ENCODE assay signal across 9 cellular contexts in genomic region chr11:12174145-12175143, GRCh38.
A peak's percentile ranks its signal among the peaks of the same experiment; 100 is the strongest.
DNase-seq lines count a peak whose midpoint lies in the region; ATAC-seq and TF ChIP-seq lines count a peak whose summit lies in the region.
"Had no signal": no experiment of that assay in that cellular context is flagged by ENCODE, and none has a peak within 500 bp of the region (broad histone marks: within the 10 kb centered on the region; RNA-seq: fewer than 3 reads in every experiment).

No MANE protein-coding gene starts in this region.

- ATAC-seq in GM19395 (IDR thresholded peaks at IDR 0.05; ENCODE audit: unreplicated experiment) (peak; percentile 89), HG03354 (IDR thresholded peaks at IDR 0.05; ENCODE audit: poor library complexity, severe bottlenecking, unreplicated experiment) (peak; percentile 87)

- H3K9me3 Mint-ChIP-seq in activated CD4-positive, alpha-beta memory T cell treated with anti-CD3 and anti-CD28 coated beads, Interleukin-2, amount 10 ng/mL, durations not matched to agents 7 days and 5 days: no peaks in the 10 kb centered on the region
- H3K9me3 Mint-ChIP-seq in type B pancreatic cell: no peaks in the 10 kb centered on the region

- H3K27me3 Mint-ChIP-seq in activated CD4-positive, alpha-beta memory T cell treated with anti-CD3 and anti-CD28 coated beads, Interleukin-2, amount 10 ng/mL, durations not matched to agents 7 days and 5 days: no peaks in the 10 kb centered on the region
- no peaks in the 10 kb centered on the region for H3K27me3 Mint-ChIP-seq in type B pancreatic cell

- H3K4me3 ChIP-seq in AG04450 (ENCODE audit: low read depth, low read length) (no peak overlapping the region), skeletal muscle cell (ENCODE audit: low read depth, low read length) (no peak overlapping the region)
- H3K4me3 ChIP-seq: right lobe of liver had no signal

- TF ChIP-seq CTCF in AG04450 (IDR thresholded peaks at IDR 0.05; ENCODE audit: low read depth, low read length) (no peak), type B pancreatic cell (conservative IDR thresholded peaks at IDR 0.05) (no peak)

- peak overlapping the region; percentile 99 for H3K27ac Mint-ChIP-seq in activated CD4-positive, alpha-beta memory T cell treated with anti-CD3 and anti-CD28 coated beads, Interleukin-2, amount 10 ng/mL, durations not matched to agents 7 days and 5 days
- H3K27ac Mint-ChIP-seq in type B pancreatic cell: no peak overlapping the region

- POLR2A ChIA-PET in AG04450 (lab: Yijun Ruan, JAX): interaction anchor here (0.7 kb wide), 1 partner anchor 26 kb away, joined by 3 read pairs; no protein-coding TSS in a partner anchor
- POLR2A ChIA-PET in activated CD4-positive, alpha-beta memory T cell treated with anti-CD3 and anti-CD28 coated beads, Interleukin-2, amount 10 ng/mL, durations not matched to agents 7 days and 5 days (lab: Charles Lee): interaction anchor here (0.8 to 19.1 kb wide), 12 partner anchors 10 to 87 kb away, joined by 3 to 290 read pairs (median 6); no protein-coding TSS in a partner anchor

- peak overlapping the region; percentile 93 for H3K27ac ChIP-seq in AG04450 (ENCODE audit: low read depth, low read length)
- H3K27ac ChIP-seq: right lobe of liver had no signal

- CTCF ChIA-PET in AG04450 (lab: Charles Lee): no interaction called here
- CTCF ChIA-PET in activated CD4-positive, alpha-beta memory T cell treated with anti-CD3 and anti-CD28 coated beads, Interleukin-2, amount 10 ng/mL, durations not matched to agents 7 days and 5 days (lab: Charles Lee): interaction anchor here (0.8 to 2.3 kb wide), 5 partner anchors 11 to 85 kb away, joined by 3 to 7 read pairs (median 5); no protein-coding TSS in a partner anchor

- peaks cover 66% of the 10 kb centered on the region for H3K36me3 Mint-ChIP-seq in activated CD4-positive, alpha-beta memory T cell treated with anti-CD3 and anti-CD28 coated beads, Interleukin-2, amount 10 ng/mL, durations not matched to agents 7 days and 5 days (ENCODE audit: low read depth)
- no peaks in the 10 kb centered on the region for H3K36me3 Mint-ChIP-seq in type B pancreatic cell

- DNase-seq in AG04450 (ENCODE audit: low read depth, low spot score): no peak
- DNase-seq in activated CD4-positive, alpha-beta memory T cell treated with anti-CD3 and anti-CD28 coated beads, Interleukin-2, amount 10 ng/mL, durations not matched to agents 7 days and 5 days: peak; percentile 35
- peak; percentile 77 for DNase-seq in skeletal muscle cell (ENCODE audit: low read depth)
- no peak for DNase-seq in ACHN
- no peak for DNase-seq in NCI-H345 (lab: John Stamatoyannopoulos, UW)
- no peak for DNase-seq in type B pancreatic cell (ENCODE audit: extremely low spot score, unreplicated experiment)
- DNase-seq: right lobe of liver had no signal

- in situ Hi-C loops in ACHN (cut with HindIII; ENCODE audit: low pct_ligation_motif_present, low pct_unique_long_range_greater_than_20kb, low sequenced_read_pairs): no loop called here

- H3K4me1 Mint-ChIP-seq in activated CD4-positive, alpha-beta memory T cell treated with anti-CD3 and anti-CD28 coated beads, Interleukin-2, amount 10 ng/mL, durations not matched to agents 7 days and 5 days: peaks cover 78% of the 10 kb centered on the region
- H3K4me1 Mint-ChIP-seq in type B pancreatic cell (ENCODE audit: unreplicated experiment): peaks cover 6% of the 10 kb centered on the region

- H3K9me3 ChIP-seq in AG04450 (ENCODE audit: control insufficient read depth, insufficient read depth, low read length): no peaks in the 10 kb centered on the region
- H3K9me3 ChIP-seq: right lobe of liver had no signal

- H3K4me3 Mint-ChIP-seq in activated CD4-positive, alpha-beta memory T cell treated with anti-CD3 and anti-CD28 coated beads, Interleukin-2, amount 10 ng/mL, durations not matched to agents 7 days and 5 days: peak overlapping the region; percentile 52
- H3K4me3 Mint-ChIP-seq in type B pancreatic cell: no peak overlapping the region

- no peaks in the 10 kb centered on the region for H3K27me3 ChIP-seq in AG04450 (ENCODE audit: control insufficient read depth, insufficient read depth, low read length)
- H3K27me3 ChIP-seq: right lobe of liver had no signal

Comparison
In these comparisons a context has a peak if more than half of its experiments do, and no peak if none do; other contexts are left out.
1. DNase-seq: peak in activated CD4-positive, alpha-beta memory T cell treated with anti-CD3 and anti-CD28 coated beads, Interleukin-2, amount 10 ng/mL, durations not matched to agents 7 days and 5 days (single experiment) and skeletal muscle cell (single experiment); none in AG04450 (single experiment), ACHN (single experiment), NCI-H345 (single experiment) and type B pancreatic cell (single experiment).